In genomic region chr20:44884907-44885391, GRCh38 we compare ENCODE assay signal across 1 cellular context.
TF ChIP-seq lines count a peak whose summit lies in the region.

No MANE protein-coding gene starts in this region.

TF ChIP-seq in HepG2, 621 proteins besides CTCF, POLR2A, EP300 and RAD21 (continued from another document and continues in another):
- TF ChIP-seq, protein P1, sequence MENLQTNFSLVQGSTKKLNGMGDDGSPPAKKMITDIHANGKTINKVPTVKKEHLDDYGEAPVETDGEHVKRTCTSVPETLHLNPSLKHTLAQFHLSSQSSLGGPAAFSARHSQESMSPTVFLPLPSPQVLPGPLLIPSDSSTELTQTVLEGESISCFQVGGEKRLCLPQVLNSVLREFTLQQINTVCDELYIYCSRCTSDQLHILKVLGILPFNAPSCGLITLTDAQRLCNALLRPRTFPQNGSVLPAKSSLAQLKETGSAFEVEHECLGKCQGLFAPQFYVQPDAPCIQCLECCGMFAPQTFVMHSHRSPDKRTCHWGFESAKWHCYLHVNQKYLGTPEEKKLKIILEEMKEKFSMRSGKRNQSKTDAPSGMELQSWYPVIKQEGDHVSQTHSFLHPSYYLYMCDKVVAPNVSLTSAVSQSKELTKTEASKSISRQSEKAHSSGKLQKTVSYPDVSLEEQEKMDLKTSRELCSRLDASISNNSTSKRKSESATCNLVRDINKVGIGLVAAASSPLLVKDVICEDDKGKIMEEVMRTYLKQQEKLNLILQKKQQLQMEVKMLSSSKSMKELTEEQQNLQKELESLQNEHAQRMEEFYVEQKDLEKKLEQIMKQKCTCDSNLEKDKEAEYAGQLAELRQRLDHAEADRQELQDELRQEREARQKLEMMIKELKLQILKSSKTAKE (CRISPR knock-in tag; IDR thresholded peaks at IDR 0.05; ENCODE audit: borderline replicate concordance), result no peak
- TF ChIP-seq ZNF547 (CRISPR knock-in tag; IDR thresholded peaks at IDR 0.05) (no peak; the same call in 1 of the 2 replicates), ZNF772 (CRISPR knock-in tag; IDR thresholded peaks at IDR 0.05) (no peak), HOMEZ (CRISPR knock-in tag; IDR thresholded peaks at IDR 0.05; ENCODE audit: low read depth) (no peak), ZC3H4 (CRISPR knock-in tag; IDR thresholded peaks at IDR 0.05; ENCODE audit: borderline replicate concordance) (no peak), ATF7 (IDR thresholded peaks at IDR 0.05) (no peak), ATF7 (CRISPR knock-in tag; IDR thresholded peaks at IDR 0.05) (no peak), ZNF83 (CRISPR knock-in tag; IDR thresholded peaks at IDR 0.05; ENCODE audit: borderline replicate concordance) (no peak), CCAR2 (optimal IDR thresholded peaks at IDR 0.05; ENCODE audit: low read depth, low read length) (no peak), ARHGAP35 (CRISPR knock-in tag; IDR thresholded peaks at IDR 0.05; ENCODE audit: borderline replicate concordance) (no peak), REL (CRISPR knock-in tag; conservative IDR thresholded peaks at IDR 0.05) (no peak), HDAC6 (IDR thresholded peaks at IDR 0.05; ENCODE audit: low read depth, low read length) (no peak), ZBTB8A (CRISPR knock-in tag; IDR thresholded peaks at IDR 0.05; ENCODE audit: borderline replicate concordance, low read depth) (no peak), GTF2F1 (IDR thresholded peaks at IDR 0.05; ENCODE audit: low read length) (no peak), GATAD2A (CRISPR knock-in tag; IDR thresholded peaks at IDR 0.05) (no peak), ZNF251 (CRISPR knock-in tag; IDR thresholded peaks at IDR 0.05) (no peak), TEAD2 (CRISPR knock-in tag; IDR thresholded peaks at IDR 0.05) (no peak), TARDBP (CRISPR knock-in tag; IDR thresholded peaks at IDR 0.05) (no peak), MIER3 (CRISPR knock-in tag; IDR thresholded peaks at IDR 0.05; ENCODE audit: borderline replicate concordance) (no peak), GATA4 (IDR thresholded peaks at IDR 0.05; ENCODE audit: borderline replicate concordance, low read depth) (no peak; the same call in 1 of the 2 replicates), ZUFSP (CRISPR knock-in tag; IDR thresholded peaks at IDR 0.05; ENCODE audit: borderline replicate concordance) (no peak), CCDC6 (CRISPR knock-in tag; IDR thresholded peaks at IDR 0.05) (no peak), PCBP2 (optimal IDR thresholded peaks at IDR 0.05; ENCODE audit: low read depth, low read length, poor library complexity, severe bottlenecking) (no peak), SRY (CRISPR knock-in tag; IDR thresholded peaks at IDR 0.05) (no peak; the same call in 1 of the 2 replicates), ZNF224 (CRISPR knock-in tag; IDR thresholded peaks at IDR 0.05) (no peak), SSRP1 (CRISPR knock-in tag; IDR thresholded peaks at IDR 0.05) (0 out of 2 replicates have a peak, but pooled peaks have one; percentile 59), ZNF44 (CRISPR knock-in tag; IDR thresholded peaks at IDR 0.05) (0 out of 2 replicates have a peak, but pooled peaks have one; percentile 13), IKZF1 (IDR thresholded peaks at IDR 0.05) (no peak), CENPBD1 (CRISPR knock-in tag; IDR thresholded peaks at IDR 0.05; ENCODE audit: borderline replicate concordance, low read depth) (no peak), ZNF549 (CRISPR knock-in tag; IDR thresholded peaks at IDR 0.05) (no peak), SOX13 (IDR thresholded peaks at IDR 0.05) (no peak), SOX13 (CRISPR knock-in tag; conservative IDR thresholded peaks at IDR 0.05 in 1 of 2, IDR thresholded peaks at IDR 0.05 in 1 of 2) (no peak), TOE1 (CRISPR knock-in tag; IDR thresholded peaks at IDR 0.05) (no peak), ZNF619 (CRISPR knock-in tag; IDR thresholded peaks at IDR 0.05) (no peak), NFIB (CRISPR knock-in tag; IDR thresholded peaks at IDR 0.05; ENCODE audit: borderline replicate concordance) (no peak), ZBTB10 (CRISPR knock-in tag; IDR thresholded peaks at IDR 0.05; ENCODE audit: borderline replicate concordance) (no peak), JUND (CRISPR knock-in tag; IDR thresholded peaks at IDR 0.05) (no peak), BRF2 (CRISPR knock-in tag; IDR thresholded peaks at IDR 0.05) (no peak), HINFP (CRISPR knock-in tag; IDR thresholded peaks at IDR 0.05; ENCODE audit: low read depth) (no peak), PRPF4 (IDR thresholded peaks at IDR 0.05; ENCODE audit: low read depth, low read length, poor library complexity, severe bottlenecking) (no peak), ZSCAN30 (CRISPR knock-in tag; IDR thresholded peaks at IDR 0.05) (no peak; the same call in 1 of the 2 replicates), SP1 (IDR thresholded peaks at IDR 0.05) (no peak), SP1 (CRISPR knock-in tag; IDR thresholded peaks at IDR 0.05) (no peak), ZSCAN12 (CRISPR knock-in tag; IDR thresholded peaks at IDR 0.05) (no peak), ZNF124 (CRISPR knock-in tag; IDR thresholded peaks at IDR 0.05) (0 out of 2 replicates have a peak, but pooled peaks have one; percentile 16), ZBTB25 (CRISPR knock-in tag; IDR thresholded peaks at IDR 0.05) (no peak), LCORL (IDR thresholded peaks at IDR 0.05) (no peak), LCORL (CRISPR knock-in tag; IDR thresholded peaks at IDR 0.05) (no peak), IRF1 (CRISPR knock-in tag; IDR thresholded peaks at IDR 0.05; ENCODE audit: low read depth) (no peak), ZNF274 (CRISPR knock-in tag; IDR thresholded peaks at IDR 0.05) (no peak; the same call in 1 of the 2 replicates), ZNF543 (CRISPR knock-in tag; IDR thresholded peaks at IDR 0.05) (no peak), HOXA3 (CRISPR knock-in tag; IDR thresholded peaks at IDR 0.05) (no peak), ZFP36L1 (CRISPR knock-in tag; IDR thresholded peaks at IDR 0.05) (no peak)
- TF ChIP-seq, protein P2, sequence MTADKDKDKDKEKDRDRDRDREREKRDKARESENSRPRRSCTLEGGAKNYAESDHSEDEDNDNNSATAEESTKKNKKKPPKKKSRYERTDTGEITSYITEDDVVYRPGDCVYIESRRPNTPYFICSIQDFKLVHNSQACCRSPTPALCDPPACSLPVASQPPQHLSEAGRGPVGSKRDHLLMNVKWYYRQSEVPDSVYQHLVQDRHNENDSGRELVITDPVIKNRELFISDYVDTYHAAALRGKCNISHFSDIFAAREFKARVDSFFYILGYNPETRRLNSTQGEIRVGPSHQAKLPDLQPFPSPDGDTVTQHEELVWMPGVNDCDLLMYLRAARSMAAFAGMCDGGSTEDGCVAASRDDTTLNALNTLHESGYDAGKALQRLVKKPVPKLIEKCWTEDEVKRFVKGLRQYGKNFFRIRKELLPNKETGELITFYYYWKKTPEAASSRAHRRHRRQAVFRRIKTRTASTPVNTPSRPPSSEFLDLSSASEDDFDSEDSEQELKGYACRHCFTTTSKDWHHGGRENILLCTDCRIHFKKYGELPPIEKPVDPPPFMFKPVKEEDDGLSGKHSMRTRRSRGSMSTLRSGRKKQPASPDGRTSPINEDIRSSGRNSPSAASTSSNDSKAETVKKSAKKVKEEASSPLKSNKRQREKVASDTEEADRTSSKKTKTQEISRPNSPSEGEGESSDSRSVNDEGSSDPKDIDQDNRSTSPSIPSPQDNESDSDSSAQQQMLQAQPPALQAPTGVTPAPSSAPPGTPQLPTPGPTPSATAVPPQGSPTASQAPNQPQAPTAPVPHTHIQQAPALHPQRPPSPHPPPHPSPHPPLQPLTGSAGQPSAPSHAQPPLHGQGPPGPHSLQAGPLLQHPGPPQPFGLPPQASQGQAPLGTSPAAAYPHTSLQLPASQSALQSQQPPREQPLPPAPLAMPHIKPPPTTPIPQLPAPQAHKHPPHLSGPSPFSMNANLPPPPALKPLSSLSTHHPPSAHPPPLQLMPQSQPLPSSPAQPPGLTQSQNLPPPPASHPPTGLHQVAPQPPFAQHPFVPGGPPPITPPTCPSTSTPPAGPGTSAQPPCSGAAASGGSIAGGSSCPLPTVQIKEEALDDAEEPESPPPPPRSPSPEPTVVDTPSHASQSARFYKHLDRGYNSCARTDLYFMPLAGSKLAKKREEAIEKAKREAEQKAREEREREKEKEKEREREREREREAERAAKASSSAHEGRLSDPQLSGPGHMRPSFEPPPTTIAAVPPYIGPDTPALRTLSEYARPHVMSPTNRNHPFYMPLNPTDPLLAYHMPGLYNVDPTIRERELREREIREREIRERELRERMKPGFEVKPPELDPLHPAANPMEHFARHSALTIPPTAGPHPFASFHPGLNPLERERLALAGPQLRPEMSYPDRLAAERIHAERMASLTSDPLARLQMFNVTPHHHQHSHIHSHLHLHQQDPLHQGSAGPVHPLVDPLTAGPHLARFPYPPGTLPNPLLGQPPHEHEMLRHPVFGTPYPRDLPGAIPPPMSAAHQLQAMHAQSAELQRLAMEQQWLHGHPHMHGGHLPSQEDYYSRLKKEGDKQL (CRISPR knock-in tag; IDR thresholded peaks at IDR 0.05; ENCODE audit: low read depth), result no peak
